Comparison of ENCODE assay signal across 8 cellular contexts in genomic region chr9:37913480-37914153, GRCh38. TPM values are rescaled to one million over a fixed set of nuclear protein-coding genes. Genes with fewer than 3 reads are reported as not detected.
DNase-seq lines count a peak whose midpoint lies in the region; ATAC-seq and TF ChIP-seq lines count a peak whose summit lies in the region.

No MANE protein-coding gene starts in this region.

- no peak overlapping the region for H3K23ac ChIP-seq in trophoblast cell (ENCODE audit: low read length)

- H3K4ac ChIP-seq in trophoblast cell (ENCODE audit: low read depth, low read length): no peak overlapping the region

- H4K12ac ChIP-seq in trophoblast cell (ENCODE audit: low read depth, low read length): no peak overlapping the region

- H4K8ac ChIP-seq in trophoblast cell (ENCODE audit: low read depth, low read length): no peak overlapping the region

- H4K91ac ChIP-seq in trophoblast cell (ENCODE audit: low read depth, low read length): peak overlapping the region; percentile 39

- H3K79me2 ChIP-seq in trophoblast cell (ENCODE audit: control insufficient read depth, insufficient read depth, low read length, poor library complexity): no peaks in the 10 kb centered on the region

- no peaks in the 10 kb centered on the region for H3K9me3 ChIP-seq in MG63
- H3K9me3 ChIP-seq in SJSA1 (replicated peaks): no peaks in the 10 kb centered on the region
- H3K9me3 ChIP-seq in trophoblast cell (ENCODE audit: insufficient read depth, low read depth, low read length): no peaks in the 10 kb centered on the region
- no peaks in the 10 kb centered on the region for H3K9me3 ChIP-seq in upper lobe of right lung

- H3K36me3 ChIP-seq in MG63 (peaks cover 11% of the 10 kb centered on the region), SJSA1 (peaks cover 16% of the 10 kb centered on the region), trophoblast cell (ENCODE audit: control insufficient read depth in 1 of 2, insufficient read depth in 2 of 2, low read length in 2 of 2) (peaks cover 31% of the 10 kb centered on the region in 2 experiments), upper lobe of right lung (no peaks in the 10 kb centered on the region)

- H3K27ac ChIP-seq in SJSA1: no peak overlapping the region
- H3K27ac ChIP-seq in trophoblast cell (ENCODE audit: low read depth, low read length): no peak overlapping the region
- no peak overlapping the region for H3K27ac ChIP-seq in upper lobe of right lung

- DNase-seq in DMS153 (lab: John Stamatoyannopoulos, UW) (peak; percentile 78), MG63 (peak; percentile 34), SJSA1 (ENCODE audit: low read depth in 1 of 2, low spot score in 2 of 2) (peak; percentile 69 to 70), head of caudate nucleus (peak; percentile 68 to 97 (median 92)), trophoblast cell (peak; percentile 69 to 95), upper lobe of right lung (peak; percentile 82)
- DNase-seq in activated effector memory CD4-positive, alpha-beta T cell treated with anti-CD3 and anti-CD28 coated beads, Interleukin-2, amount 50 U/mL, for 16 hours: peak; percentile 92

- WGBS in trophoblast cell (ENCODE audit: extremely low coverage, insufficient coverage, insufficient read length): no CpG with 5 or more reads among the region's 11 CpGs

- no peak overlapping the region for H2AFZ ChIP-seq in trophoblast cell (ENCODE audit: insufficient read depth, low read length, poor library complexity)

- peak; percentile 99 for TF ChIP-seq CTCF in upper lobe of right lung (IDR thresholded peaks at IDR 0.05)

- no peak overlapping the region for H2BK5ac ChIP-seq in trophoblast cell (ENCODE audit: low read depth, low read length, poor library complexity)

- H3K14ac ChIP-seq in trophoblast cell (ENCODE audit: low read length): no peak overlapping the region

- no peak overlapping the region for H3K18ac ChIP-seq in trophoblast cell (ENCODE audit: low read length)

- H3K9ac ChIP-seq in trophoblast cell (ENCODE audit: low read length): no peak overlapping the region

- H3K4me2 ChIP-seq in trophoblast cell (ENCODE audit: low read length): no peak overlapping the region

- peak overlapping the region; percentile 47 for H2BK12ac ChIP-seq in trophoblast cell (ENCODE audit: low read length)

- no peak overlapping the region for H3K4me3 ChIP-seq in MG63
- H3K4me3 ChIP-seq in SJSA1: no peak overlapping the region
- H3K4me3 ChIP-seq in trophoblast cell (ENCODE audit: low read depth, low read length): no peak overlapping the region
- no peak overlapping the region for H3K4me3 ChIP-seq in upper lobe of right lung

- H3K79me1 ChIP-seq in trophoblast cell (ENCODE audit: low read length): peaks cover 2% of the 10 kb centered on the region

- intact Hi-C loops in head of caudate nucleus (cut with DNase I): loop anchor here (1.0 to 10.0 kb wide), 4 partner anchors 51 to 449 kb away; no protein-coding TSS in a partner anchor
- intact Hi-C loops in upper lobe of right lung (cut with DNase I): loop anchor here (5.0 to 10.0 kb wide), 2 partner anchors 174 to 451 kb away; no protein-coding TSS in a partner anchor

- peak overlapping the region; percentile 31 for H2AK5ac ChIP-seq in trophoblast cell (ENCODE audit: low read length)

- H3K27me3 ChIP-seq in MG63: no peaks in the 10 kb centered on the region
- H3K27me3 ChIP-seq in SJSA1 (replicated peaks): no peaks in the 10 kb centered on the region
- no peaks in the 10 kb centered on the region for H3K27me3 ChIP-seq in trophoblast cell (ENCODE audit: insufficient read depth, low read length)
- no peaks in the 10 kb centered on the region for H3K27me3 ChIP-seq in upper lobe of right lung

- no peak overlapping the region for H2BK120ac ChIP-seq in trophoblast cell (ENCODE audit: insufficient read depth, low read length, poor library complexity)

- H3K4me1 ChIP-seq in SJSA1 (replicated peaks): peaks cover 5% of the 10 kb centered on the region
- H3K4me1 ChIP-seq in trophoblast cell (ENCODE audit: control insufficient read depth in 1 of 2, insufficient read depth in 2 of 2, low read length in 2 of 2): peaks cover 3 to 4% of the 10 kb centered on the region in 2 experiments
- peaks cover 18% of the 10 kb centered on the region for H3K4me1 ChIP-seq in upper lobe of right lung

- ATAC-seq in GM21786 (IDR thresholded peaks at IDR 0.05; ENCODE audit: unreplicated experiment): peak; percentile 85
- peak; percentile 89 for ATAC-seq in upper lobe of right lung

RNA-seq across cellular contexts. Expression of gene SLC25A51, which starts 9.7 kb away (rescaled TPM):
- 9.0 and 15.9 TPM in 2 replicates for total RNA-seq in MG63 (2014; rRNA removed; shearing (Covaris generic); ENCODE audit: low replicate concordance)
- total RNA-seq in SJSA1 (2014; rRNA removed; shearing (Covaris generic)): 10.0 and 18.8 TPM in 2 replicates
- polyA plus RNA-seq in trophoblast cell (2013): 12.2 and 12.4 TPM in 2 replicates
- total RNA-seq in upper lobe of right lung: 24.5 TPM

Comparison
In these comparisons a context has a peak if more than half of its experiments do, and no peak if none do; other contexts are left out.
1. DNase-seq: peak in every context shown above with its lines; median percentile 92 in activated effector memory CD4-positive, alpha-beta T cell treated with anti-CD3 and anti-CD28 coated beads, Interleukin-2, amount 50 U/mL, for 16 hours; 92 in head of caudate nucleus; 82 in trophoblast cell; 82 in upper lobe of right lung; 78 in DMS153; 70 in SJSA1; 34 in MG63.